8 cellular contexts compared by ENCODE assay signal in the genomic region with DNA sequence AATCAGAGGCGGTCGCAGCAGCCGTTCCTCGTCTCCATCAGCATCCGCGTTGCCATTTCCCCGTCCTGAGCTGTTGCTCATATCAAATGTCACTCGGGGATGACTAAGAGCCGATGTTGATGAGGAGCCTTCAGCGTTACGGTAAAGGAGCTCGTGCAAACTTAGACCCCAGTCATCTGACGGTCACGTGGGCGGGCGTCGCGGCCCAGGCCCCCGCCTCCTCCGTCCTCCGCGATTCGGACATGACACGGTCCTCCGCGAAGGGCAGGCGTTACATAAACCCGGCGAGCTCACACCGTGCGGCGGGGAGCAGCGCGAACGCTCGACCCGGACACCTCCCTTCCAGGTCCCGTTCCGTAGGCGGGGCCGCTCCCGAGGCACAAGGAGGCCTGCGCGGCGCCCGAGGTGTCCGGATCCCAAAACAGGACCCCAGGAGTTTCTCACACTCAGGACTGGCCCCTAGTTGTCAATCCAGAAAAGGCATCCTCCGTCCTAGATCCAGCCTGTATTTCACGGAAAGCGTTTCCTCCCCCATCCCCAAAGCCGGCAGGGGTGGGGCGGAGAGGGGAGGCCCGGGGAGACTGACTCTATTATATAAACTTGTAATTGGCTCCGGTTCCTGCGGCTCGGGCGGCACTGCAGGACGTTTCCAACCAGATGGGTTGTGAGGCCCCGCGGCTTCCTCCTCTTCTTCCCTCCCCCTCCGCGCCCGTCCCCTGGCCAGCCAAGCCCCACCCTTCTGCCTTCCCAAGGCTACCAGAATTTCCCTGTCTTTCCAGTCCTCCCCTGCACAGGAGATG.
DNase-seq lines count a peak whose midpoint lies in the region; ATAC-seq and TF ChIP-seq lines count a peak whose summit lies in the region.

No MANE protein-coding gene starts in this region.

- in situ Hi-C loops in GM23248 (cut with MboI), result no loop called here
- in situ Hi-C loops in brain microvascular endothelial cell (cut with HindIII; ENCODE audit: low pct_ligation_motif_present, low sequenced_read_pairs), result no loop called here

- no peaks in the 10 kb centered on the region for H3F3A ChIP-seq in GM23248 (ENCODE audit: insufficient read depth)

- intact Hi-C loops in sciatic nerve (cut with DNase I), result no loop called here

- H3K27me3 ChIP-seq in GM23248 (replicated peaks; ENCODE audit: insufficient read depth), result peaks cover 37% of the 10 kb centered on the region
- H3K27me3 ChIP-seq in brain microvascular endothelial cell (replicated peaks), result no peaks in the 10 kb centered on the region
- H3K27me3 ChIP-seq in iPS-18a (ENCODE audit: control insufficient read depth, insufficient read depth, low read length), result peaks cover 33% of the 10 kb centered on the region

- H3K36me3 ChIP-seq in GM23248 (ENCODE audit: low read depth), result no peaks in the 10 kb centered on the region
- H3K36me3 ChIP-seq in brain microvascular endothelial cell (replicated peaks), result no peaks in the 10 kb centered on the region
- no peaks in the 10 kb centered on the region for H3K36me3 ChIP-seq in iPS-18a (ENCODE audit: control insufficient read depth, low read depth, low read length)

- peak overlapping the region; percentile 67 for H3K4me3 ChIP-seq in GM23248
- H3K4me3 ChIP-seq in brain microvascular endothelial cell (ENCODE audit: low read depth, low read length), result peak overlapping the region; percentile 58
- peak overlapping the region; percentile 65 for H3K4me3 ChIP-seq in iPS-18a (ENCODE audit: low read length)

- H3K27ac ChIP-seq in GM23248, result no peak overlapping the region
- no peak overlapping the region for H3K27ac ChIP-seq in brain microvascular endothelial cell
- no peak overlapping the region for H3K27ac ChIP-seq in iPS-18a (ENCODE audit: low read length)

- H4K20me1 ChIP-seq in GM23248 (ENCODE audit: insufficient read depth), result no peaks in the 10 kb centered on the region

- no peaks in the 10 kb centered on the region for H3K9me2 ChIP-seq in GM23248 (ENCODE audit: insufficient read depth)

- 1 to 2% methylated on average over 46 to 63 of the region's 63 CpGs for WGBS in GM23248 (ENCODE audit: low coverage in 1 of 2, low lambda C conversion rate in 2 of 2, missing lambda C conversion rate in 2 of 2), 2 experiments

- H3K79me2 ChIP-seq in GM23248 (ENCODE audit: insufficient read depth), result no peaks in the 10 kb centered on the region

- peak; percentile 44 for TF ChIP-seq CTCF in brain microvascular endothelial cell (IDR thresholded peaks at IDR 0.05; ENCODE audit: low read depth, low read length, missing control alignments)

- H3K9ac ChIP-seq in GM23248 (peak overlapping the region; percentile 31; the same call in 1 of the 2 replicates), iPS-18a (ENCODE audit: low read length) (no peak overlapping the region)

- H3K9me3 ChIP-seq in GM23248 (ENCODE audit: low read depth) (no peaks in the 10 kb centered on the region), iPS-18a (ENCODE audit: control insufficient read depth, low read depth, low read length) (no peaks in the 10 kb centered on the region)

- no peaks in the 10 kb centered on the region for H3K4me1 ChIP-seq in GM23248 (ENCODE audit: insufficient read depth)
- H3K4me1 ChIP-seq in iPS-18a (ENCODE audit: control insufficient read depth, low read depth, low read length), result peaks cover 11% of the 10 kb centered on the region

- peak overlapping the region; percentile 78 for H2AFZ ChIP-seq in GM23248

- DNase-seq in GM23248 (peak; percentile 62), SKM-1 treated with dmso at 0.1 percent for 144 hours (lab: John Stamatoyannopoulos, UW; ENCODE audit: unreplicated experiment) (peak; percentile 54), brain microvascular endothelial cell (peak; percentile 50), sciatic nerve (ENCODE audit: low spot score) (peak; percentile 87), NCI-H1436 treated with DMSO at 0.1 percent for 48 hours (lab: John Stamatoyannopoulos, UW) (no peak)

- peak; percentile 95 for ATAC-seq in sciatic nerve
- no peak for ATAC-seq in GM21381 (IDR thresholded peaks at IDR 0.05; ENCODE audit: unreplicated experiment)
- ATAC-seq in GM18861 (IDR thresholded peaks at IDR 0.05; ENCODE audit: unreplicated experiment), result no peak

- peak overlapping the region; percentile 91 for H3K4me2 ChIP-seq in GM23248 (ENCODE audit: unreplicated experiment)
